Comparison of ENCODE assay signal across 1 cellular context in the genomic region with DNA sequence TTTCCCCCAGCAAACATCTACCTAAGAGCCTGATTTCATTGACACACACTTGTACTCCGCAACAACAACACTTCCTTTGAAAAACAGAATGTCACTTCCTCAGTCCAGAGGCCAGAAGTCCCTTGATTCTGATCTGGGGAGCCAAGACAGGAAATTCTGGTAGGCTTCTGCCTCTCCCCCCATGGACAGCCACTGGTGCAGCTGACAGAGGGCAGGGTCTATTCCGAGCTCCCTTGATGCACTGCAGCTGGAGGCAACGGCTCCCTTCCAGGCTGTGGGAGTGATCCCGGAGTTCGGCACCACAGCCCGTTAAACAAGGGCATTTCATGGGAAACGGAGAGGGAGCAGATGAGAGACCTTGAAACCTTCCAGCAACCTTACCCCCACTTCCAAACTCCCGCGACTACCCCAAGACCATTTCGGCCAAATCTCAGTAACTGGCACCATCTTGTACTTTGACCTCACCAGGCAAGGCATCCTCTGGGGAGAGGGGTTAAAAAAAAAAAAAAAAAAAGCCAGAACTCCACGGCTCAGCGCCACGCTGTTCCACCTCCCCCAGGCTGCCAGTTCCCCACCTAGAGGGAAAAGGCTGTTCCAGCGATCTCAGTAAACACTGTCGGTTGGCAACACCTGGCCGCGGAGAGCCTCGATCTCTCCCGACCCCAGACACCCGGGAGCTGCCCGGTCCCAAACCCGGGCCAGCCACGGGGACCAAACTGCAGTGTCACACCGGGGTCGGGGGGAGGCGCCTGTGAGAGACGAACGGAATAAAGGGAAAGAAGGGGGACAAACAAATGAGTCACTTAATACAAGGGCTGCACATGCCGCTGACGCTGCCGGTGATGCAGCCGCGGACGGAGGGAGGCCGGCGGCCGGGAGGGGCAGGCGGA.
TF ChIP-seq lines count a peak whose summit lies in the region.

No MANE protein-coding gene starts in this region.

TF ChIP-seq in HepG2, 621 proteins besides CTCF, POLR2A, EP300 and RAD21 (continued from another document and continues in another):
- TF ChIP-seq, protein P1, sequence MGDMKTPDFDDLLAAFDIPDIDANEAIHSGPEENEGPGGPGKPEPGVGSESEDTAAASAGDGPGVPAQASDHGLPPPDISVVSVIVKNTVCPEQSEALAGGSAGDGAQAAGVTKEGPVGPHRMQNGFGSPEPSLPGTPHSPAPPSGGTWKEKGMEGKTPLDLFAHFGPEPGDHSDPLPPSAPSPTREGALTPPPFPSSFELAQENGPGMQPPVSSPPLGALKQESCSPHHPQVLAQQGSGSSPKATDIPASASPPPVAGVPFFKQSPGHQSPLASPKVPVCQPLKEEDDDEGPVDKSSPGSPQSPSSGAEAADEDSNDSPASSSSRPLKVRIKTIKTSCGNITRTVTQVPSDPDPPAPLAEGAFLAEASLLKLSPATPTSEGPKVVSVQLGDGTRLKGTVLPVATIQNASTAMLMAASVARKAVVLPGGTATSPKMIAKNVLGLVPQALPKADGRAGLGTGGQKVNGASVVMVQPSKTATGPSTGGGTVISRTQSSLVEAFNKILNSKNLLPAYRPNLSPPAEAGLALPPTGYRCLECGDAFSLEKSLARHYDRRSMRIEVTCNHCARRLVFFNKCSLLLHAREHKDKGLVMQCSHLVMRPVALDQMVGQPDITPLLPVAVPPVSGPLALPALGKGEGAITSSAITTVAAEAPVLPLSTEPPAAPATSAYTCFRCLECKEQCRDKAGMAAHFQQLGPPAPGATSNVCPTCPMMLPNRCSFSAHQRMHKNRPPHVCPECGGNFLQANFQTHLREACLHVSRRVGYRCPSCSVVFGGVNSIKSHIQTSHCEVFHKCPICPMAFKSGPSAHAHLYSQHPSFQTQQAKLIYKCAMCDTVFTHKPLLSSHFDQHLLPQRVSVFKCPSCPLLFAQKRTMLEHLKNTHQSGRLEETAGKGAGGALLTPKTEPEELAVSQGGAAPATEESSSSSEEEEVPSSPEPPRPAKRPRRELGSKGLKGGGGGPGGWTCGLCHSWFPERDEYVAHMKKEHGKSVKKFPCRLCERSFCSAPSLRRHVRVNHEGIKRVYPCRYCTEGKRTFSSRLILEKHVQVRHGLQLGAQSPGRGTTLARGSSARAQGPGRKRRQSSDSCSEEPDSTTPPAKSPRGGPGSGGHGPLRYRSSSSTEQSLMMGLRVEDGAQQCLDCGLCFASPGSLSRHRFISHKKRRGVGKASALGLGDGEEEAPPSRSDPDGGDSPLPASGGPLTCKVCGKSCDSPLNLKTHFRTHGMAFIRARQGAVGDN (CRISPR knock-in tag; IDR thresholded peaks at IDR 0.05), result peak; percentile 85
- no peak for TF ChIP-seq ZBTB38 (CRISPR knock-in tag; IDR thresholded peaks at IDR 0.05)
- TF ChIP-seq POGZ (CRISPR knock-in tag; IDR thresholded peaks at IDR 0.05), result peak; percentile 54
- TF ChIP-seq, protein P2, sequence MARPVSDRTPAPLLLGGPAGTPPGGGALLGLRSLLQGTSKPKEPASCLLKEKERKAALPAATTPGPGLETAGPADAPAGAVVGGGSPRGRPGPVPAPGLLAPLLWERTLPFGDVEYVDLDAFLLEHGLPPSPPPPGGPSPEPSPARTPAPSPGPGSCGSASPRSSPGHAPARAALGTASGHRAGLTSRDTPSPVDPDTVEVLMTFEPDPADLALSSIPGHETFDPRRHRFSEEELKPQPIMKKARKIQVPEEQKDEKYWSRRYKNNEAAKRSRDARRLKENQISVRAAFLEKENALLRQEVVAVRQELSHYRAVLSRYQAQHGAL (CRISPR knock-in tag; IDR thresholded peaks at IDR 0.05; ENCODE audit: not compliant biosample characterization), result no peak
- no peak for TF ChIP-seq FOXA3 (CRISPR knock-in tag; IDR thresholded peaks at IDR 0.05)
- no peak for TF ChIP-seq ZNF569 (CRISPR knock-in tag; IDR thresholded peaks at IDR 0.05; ENCODE audit: borderline replicate concordance)
- TF ChIP-seq, protein P3, sequence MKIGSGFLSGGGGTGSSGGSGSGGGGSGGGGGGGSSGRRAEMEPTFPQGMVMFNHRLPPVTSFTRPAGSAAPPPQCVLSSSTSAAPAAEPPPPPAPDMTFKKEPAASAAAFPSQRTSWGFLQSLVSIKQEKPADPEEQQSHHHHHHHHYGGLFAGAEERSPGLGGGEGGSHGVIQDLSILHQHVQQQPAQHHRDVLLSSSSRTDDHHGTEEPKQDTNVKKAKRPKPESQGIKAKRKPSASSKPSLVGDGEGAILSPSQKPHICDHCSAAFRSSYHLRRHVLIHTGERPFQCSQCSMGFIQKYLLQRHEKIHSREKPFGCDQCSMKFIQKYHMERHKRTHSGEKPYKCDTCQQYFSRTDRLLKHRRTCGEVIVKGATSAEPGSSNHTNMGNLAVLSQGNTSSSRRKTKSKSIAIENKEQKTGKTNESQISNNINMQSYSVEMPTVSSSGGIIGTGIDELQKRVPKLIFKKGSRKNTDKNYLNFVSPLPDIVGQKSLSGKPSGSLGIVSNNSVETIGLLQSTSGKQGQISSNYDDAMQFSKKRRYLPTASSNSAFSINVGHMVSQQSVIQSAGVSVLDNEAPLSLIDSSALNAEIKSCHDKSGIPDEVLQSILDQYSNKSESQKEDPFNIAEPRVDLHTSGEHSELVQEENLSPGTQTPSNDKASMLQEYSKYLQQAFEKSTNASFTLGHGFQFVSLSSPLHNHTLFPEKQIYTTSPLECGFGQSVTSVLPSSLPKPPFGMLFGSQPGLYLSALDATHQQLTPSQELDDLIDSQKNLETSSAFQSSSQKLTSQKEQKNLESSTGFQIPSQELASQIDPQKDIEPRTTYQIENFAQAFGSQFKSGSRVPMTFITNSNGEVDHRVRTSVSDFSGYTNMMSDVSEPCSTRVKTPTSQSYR (CRISPR knock-in tag; IDR thresholded peaks at IDR 0.05; ENCODE audit: borderline replicate concordance), result no peak
- TF ChIP-seq NR1H2 (CRISPR knock-in tag; IDR thresholded peaks at IDR 0.05; ENCODE audit: borderline replicate concordance, low read depth), result no peak
- TF ChIP-seq, protein P4, sequence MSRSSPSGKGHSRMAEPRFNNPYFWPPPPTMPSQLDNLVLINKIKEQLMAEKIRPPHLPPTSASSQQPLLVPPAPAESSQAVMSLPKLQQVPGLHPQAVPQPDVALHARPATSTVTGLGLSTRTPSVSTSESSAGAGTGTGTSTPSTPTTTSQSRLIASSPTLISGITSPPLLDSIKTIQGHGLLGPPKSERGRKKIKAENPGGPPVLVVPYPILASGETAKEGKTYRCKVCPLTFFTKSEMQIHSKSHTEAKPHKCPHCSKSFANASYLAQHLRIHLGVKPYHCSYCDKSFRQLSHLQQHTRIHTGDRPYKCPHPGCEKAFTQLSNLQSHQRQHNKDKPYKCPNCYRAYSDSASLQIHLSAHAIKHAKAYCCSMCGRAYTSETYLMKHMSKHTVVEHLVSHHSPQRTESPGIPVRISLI (CRISPR knock-in tag; IDR thresholded peaks at IDR 0.05; ENCODE audit: borderline replicate concordance), result peak; percentile 91
- TF ChIP-seq ZNF792 (CRISPR knock-in tag; IDR thresholded peaks at IDR 0.05), result no peak
- TF ChIP-seq ZSCAN31 (CRISPR knock-in tag; IDR thresholded peaks at IDR 0.05; ENCODE audit: low read depth), result peak; percentile 38; the same call in 1 of the 2 replicates
- TF ChIP-seq SIN3B (IDR thresholded peaks at IDR 0.05; ENCODE audit: low read length), result no peak
- TF ChIP-seq, protein P5, sequence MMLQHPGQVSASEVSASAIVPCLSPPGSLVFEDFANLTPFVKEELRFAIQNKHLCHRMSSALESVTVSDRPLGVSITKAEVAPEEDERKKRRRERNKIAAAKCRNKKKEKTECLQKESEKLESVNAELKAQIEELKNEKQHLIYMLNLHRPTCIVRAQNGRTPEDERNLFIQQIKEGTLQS (CRISPR knock-in tag; IDR thresholded peaks at IDR 0.05), result 0 out of 2 replicates have a peak, but pooled peaks have one; percentile 37
- TF ChIP-seq ZSCAN22 (CRISPR knock-in tag; IDR thresholded peaks at IDR 0.05), result peak; percentile 55; the same call in 1 of the 2 replicates
- peak; percentile 64 for TF ChIP-seq KLF6 (CRISPR knock-in tag; IDR thresholded peaks at IDR 0.05)
- TF ChIP-seq, protein P6, sequence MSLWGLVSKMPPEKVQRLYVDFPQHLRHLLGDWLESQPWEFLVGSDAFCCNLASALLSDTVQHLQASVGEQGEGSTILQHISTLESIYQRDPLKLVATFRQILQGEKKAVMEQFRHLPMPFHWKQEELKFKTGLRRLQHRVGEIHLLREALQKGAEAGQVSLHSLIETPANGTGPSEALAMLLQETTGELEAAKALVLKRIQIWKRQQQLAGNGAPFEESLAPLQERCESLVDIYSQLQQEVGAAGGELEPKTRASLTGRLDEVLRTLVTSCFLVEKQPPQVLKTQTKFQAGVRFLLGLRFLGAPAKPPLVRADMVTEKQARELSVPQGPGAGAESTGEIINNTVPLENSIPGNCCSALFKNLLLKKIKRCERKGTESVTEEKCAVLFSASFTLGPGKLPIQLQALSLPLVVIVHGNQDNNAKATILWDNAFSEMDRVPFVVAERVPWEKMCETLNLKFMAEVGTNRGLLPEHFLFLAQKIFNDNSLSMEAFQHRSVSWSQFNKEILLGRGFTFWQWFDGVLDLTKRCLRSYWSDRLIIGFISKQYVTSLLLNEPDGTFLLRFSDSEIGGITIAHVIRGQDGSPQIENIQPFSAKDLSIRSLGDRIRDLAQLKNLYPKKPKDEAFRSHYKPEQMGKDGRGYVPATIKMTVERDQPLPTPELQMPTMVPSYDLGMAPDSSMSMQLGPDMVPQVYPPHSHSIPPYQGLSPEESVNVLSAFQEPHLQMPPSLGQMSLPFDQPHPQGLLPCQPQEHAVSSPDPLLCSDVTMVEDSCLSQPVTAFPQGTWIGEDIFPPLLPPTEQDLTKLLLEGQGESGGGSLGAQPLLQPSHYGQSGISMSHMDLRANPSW (CRISPR knock-in tag; IDR thresholded peaks at IDR 0.05; ENCODE audit: borderline replicate concordance), result 0 out of 2 replicates have a peak, but pooled peaks have one; percentile 41
- no peak for TF ChIP-seq ZNF660 (CRISPR knock-in tag; IDR thresholded peaks at IDR 0.05; ENCODE audit: borderline replicate concordance, low read depth)
- TF ChIP-seq SNRNP70 (IDR thresholded peaks at IDR 0.05; ENCODE audit: low read depth, low read length), result no peak
- TF ChIP-seq TBP (CRISPR knock-in tag; IDR thresholded peaks at IDR 0.05), result no peak
- TF ChIP-seq ZNF598 (CRISPR knock-in tag; IDR thresholded peaks at IDR 0.05; ENCODE audit: borderline replicate concordance), result peak; percentile 71; the same call in 1 of the 2 replicates
- no peak for TF ChIP-seq ZNF552 (CRISPR knock-in tag; IDR thresholded peaks at IDR 0.05; ENCODE audit: borderline replicate concordance)
- peak; percentile 51; the same call in 1 of the 2 replicates for TF ChIP-seq ZNF644 (CRISPR knock-in tag; IDR thresholded peaks at IDR 0.05; ENCODE audit: low read depth)
- TF ChIP-seq, protein P7, sequence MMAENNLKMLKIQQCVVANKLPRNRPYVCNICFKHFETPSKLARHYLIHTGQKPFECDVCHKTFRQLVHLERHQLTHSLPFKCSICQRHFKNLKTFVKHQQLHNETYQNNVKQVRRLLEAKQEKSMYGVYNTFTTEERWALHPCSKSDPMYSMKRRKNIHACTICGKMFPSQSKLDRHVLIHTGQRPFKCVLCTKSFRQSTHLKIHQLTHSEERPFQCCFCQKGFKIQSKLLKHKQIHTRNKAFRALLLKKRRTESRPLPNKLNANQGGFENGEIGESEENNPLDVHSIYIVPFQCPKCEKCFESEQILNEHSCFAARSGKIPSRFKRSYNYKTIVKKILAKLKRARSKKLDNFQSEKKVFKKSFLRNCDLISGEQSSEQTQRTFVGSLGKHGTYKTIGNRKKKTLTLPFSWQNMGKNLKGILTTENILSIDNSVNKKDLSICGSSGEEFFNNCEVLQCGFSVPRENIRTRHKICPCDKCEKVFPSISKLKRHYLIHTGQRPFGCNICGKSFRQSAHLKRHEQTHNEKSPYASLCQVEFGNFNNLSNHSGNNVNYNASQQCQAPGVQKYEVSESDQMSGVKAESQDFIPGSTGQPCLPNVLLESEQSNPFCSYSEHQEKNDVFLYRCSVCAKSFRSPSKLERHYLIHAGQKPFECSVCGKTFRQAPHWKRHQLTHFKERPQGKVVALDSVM (CRISPR knock-in tag; IDR thresholded peaks at IDR 0.05), result peak; percentile 16; the same call in 1 of the 2 replicates
- peak; percentile 66; the same call in 1 of the 2 replicates for TF ChIP-seq ETV5 (CRISPR knock-in tag; IDR thresholded peaks at IDR 0.05; ENCODE audit: borderline replicate concordance)
- no peak for TF ChIP-seq ZNF75D (CRISPR knock-in tag; IDR thresholded peaks at IDR 0.05; ENCODE audit: borderline replicate concordance)
- peak; percentile 34; the same call in 1 of the 2 replicates for TF ChIP-seq GATAD2A (CRISPR knock-in tag; IDR thresholded peaks at IDR 0.05)
- 0 out of 2 replicates have a peak, but pooled peaks have one; percentile 10 for TF ChIP-seq ONECUT2 (CRISPR knock-in tag; IDR thresholded peaks at IDR 0.05)
- TF ChIP-seq FOXK1 (CRISPR knock-in tag; IDR thresholded peaks at IDR 0.05; ENCODE audit: borderline replicate concordance, low read depth), result 0 out of 2 replicates have a peak, but pooled peaks have one; percentile 31
- TF ChIP-seq, protein P8, sequence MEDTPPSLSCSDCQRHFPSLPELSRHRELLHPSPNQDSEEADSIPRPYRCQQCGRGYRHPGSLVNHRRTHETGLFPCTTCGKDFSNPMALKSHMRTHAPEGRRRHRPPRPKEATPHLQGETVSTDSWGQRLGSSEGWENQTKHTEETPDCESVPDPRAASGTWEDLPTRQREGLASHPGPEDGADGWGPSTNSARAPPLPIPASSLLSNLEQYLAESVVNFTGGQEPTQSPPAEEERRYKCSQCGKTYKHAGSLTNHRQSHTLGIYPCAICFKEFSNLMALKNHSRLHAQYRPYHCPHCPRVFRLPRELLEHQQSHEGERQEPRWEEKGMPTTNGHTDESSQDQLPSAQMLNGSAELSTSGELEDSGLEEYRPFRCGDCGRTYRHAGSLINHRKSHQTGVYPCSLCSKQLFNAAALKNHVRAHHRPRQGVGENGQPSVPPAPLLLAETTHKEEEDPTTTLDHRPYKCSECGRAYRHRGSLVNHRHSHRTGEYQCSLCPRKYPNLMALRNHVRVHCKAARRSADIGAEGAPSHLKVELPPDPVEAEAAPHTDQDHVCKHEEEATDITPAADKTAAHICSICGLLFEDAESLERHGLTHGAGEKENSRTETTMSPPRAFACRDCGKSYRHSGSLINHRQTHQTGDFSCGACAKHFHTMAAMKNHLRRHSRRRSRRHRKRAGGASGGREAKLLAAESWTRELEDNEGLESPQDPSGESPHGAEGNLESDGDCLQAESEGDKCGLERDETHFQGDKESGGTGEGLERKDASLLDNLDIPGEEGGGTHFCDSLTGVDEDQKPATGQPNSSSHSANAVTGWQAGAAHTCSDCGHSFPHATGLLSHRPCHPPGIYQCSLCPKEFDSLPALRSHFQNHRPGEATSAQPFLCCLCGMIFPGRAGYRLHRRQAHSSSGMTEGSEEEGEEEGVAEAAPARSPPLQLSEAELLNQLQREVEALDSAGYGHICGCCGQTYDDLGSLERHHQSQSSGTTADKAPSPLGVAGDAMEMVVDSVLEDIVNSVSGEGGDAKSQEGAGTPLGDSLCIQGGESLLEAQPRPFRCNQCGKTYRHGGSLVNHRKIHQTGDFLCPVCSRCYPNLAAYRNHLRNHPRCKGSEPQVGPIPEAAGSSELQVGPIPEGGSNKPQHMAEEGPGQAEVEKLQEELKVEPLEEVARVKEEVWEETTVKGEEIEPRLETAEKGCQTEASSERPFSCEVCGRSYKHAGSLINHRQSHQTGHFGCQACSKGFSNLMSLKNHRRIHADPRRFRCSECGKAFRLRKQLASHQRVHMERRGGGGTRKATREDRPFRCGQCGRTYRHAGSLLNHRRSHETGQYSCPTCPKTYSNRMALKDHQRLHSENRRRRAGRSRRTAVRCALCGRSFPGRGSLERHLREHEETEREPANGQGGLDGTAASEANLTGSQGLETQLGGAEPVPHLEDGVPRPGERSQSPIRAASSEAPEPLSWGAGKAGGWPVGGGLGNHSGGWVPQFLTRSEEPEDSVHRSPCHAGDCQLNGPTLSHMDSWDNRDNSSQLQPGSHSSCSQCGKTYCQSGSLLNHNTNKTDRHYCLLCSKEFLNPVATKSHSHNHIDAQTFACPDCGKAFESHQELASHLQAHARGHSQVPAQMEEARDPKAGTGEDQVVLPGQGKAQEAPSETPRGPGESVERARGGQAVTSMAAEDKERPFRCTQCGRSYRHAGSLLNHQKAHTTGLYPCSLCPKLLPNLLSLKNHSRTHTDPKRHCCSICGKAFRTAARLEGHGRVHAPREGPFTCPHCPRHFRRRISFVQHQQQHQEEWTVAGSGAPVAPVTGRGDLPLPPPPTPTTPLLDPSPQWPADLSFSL (CRISPR knock-in tag; IDR thresholded peaks at IDR 0.05), result peak; percentile 55; the same call in 1 of the 2 replicates
